13 cellular contexts compared by ENCODE assay signal in the genomic region with DNA sequence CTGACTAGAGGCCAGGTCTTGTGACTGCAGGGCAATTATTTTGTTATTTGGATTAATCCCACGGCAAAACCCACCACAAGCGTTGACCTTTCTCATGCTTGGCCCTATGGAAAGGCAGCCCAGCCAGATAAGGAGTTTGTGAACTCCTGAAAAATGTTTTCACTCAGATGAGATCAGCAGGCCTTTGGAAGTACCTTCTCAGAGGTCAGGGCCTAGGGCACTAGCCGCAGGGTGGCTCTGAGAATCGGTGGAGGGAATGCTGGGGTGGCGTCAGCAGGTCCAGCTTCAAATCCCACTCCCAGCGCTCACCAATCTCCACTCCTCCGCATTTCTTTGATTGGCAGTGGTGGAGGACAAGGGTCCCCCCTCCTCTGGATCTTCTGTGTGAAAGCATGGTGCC.
"Had no signal": no experiment of that assay in that cellular context is flagged by ENCODE, and none has a peak within 500 bp of the region (broad histone marks: within the 10 kb centered on the region; RNA-seq: fewer than 3 reads in every experiment).

No MANE protein-coding gene starts in this region.

- H3K27ac ChIP-seq: hepatocyte, neutrophil, testis, tibial nerve had no signal

- H3K27me3 ChIP-seq: hepatocyte, testis, tibial nerve had no signal

- H3K27ac Mint-ChIP-seq: naive thymus-derived CD4-positive, alpha-beta T cell; nephron progenitor cell; stimulated activated memory B cell treated with anti-CD40 and anti-IgM and Interleukin-4, amounts not matched to agents 10 μg/mL and 1 μg/mL and 100 μg/mL, for 72 hours had no signal

- H3K9me3 Mint-ChIP-seq: naive thymus-derived CD4-positive, alpha-beta T cell; nephron progenitor cell; stimulated activated memory B cell treated with anti-CD40 and anti-IgM and Interleukin-4, amounts not matched to agents 10 μg/mL and 1 μg/mL and 100 μg/mL, for 72 hours; stimulated activated naive CD8-positive, alpha-beta T cell treated with anti-CD3 and anti-CD28 coated beads, Interleukin-15, amount 100 ng/mL, for 72 hours had no signal

- H2AFZ ChIP-seq: hepatocyte had no signal

- H3K4me3 ChIP-seq: hepatocyte, smooth muscle cell, testis, tibial nerve had no signal

- H3K27me3 Mint-ChIP-seq: stimulated activated memory B cell treated with anti-CD40 and anti-IgM and Interleukin-4, amounts not matched to agents 10 μg/mL and 1 μg/mL and 100 μg/mL, for 72 hours had no signal

- H3K9me3 ChIP-seq: neutrophil, testis, tibial nerve had no signal

- H3K79me2 ChIP-seq: hepatocyte had no signal

- H3K4me3 Mint-ChIP-seq: naive thymus-derived CD4-positive, alpha-beta T cell; nephron progenitor cell; stimulated activated memory B cell treated with anti-CD40 and anti-IgM and Interleukin-4, amounts not matched to agents 10 μg/mL and 1 μg/mL and 100 μg/mL, for 72 hours; stimulated activated naive CD8-positive, alpha-beta T cell treated with anti-CD3 and anti-CD28 coated beads, Interleukin-15, amount 100 ng/mL, for 72 hours had no signal

- H3K36me3 ChIP-seq: neutrophil, tibial nerve had no signal

- DNase-seq: dermis blood vessel endothelial cell; foreskin melanocyte; mammary epithelial cell; naive thymus-derived CD4-positive, alpha-beta T cell; nephron progenitor cell; stimulated activated CD4-positive, alpha-beta T cell treated with anti-CD3 and anti-CD28 coated beads, Interleukin-4, amount 100 ng/mL, for 24 hours; stimulated activated naive CD8-positive, alpha-beta T cell treated with anti-CD3 and anti-CD28 coated beads, Interleukin-15, amount 100 ng/mL, for 72 hours; testis had no signal

- H3K4me2 ChIP-seq: hepatocyte, smooth muscle cell had no signal

- H3K36me3 Mint-ChIP-seq: stimulated activated memory B cell treated with anti-CD40 and anti-IgM and Interleukin-4, amounts not matched to agents 10 μg/mL and 1 μg/mL and 100 μg/mL, for 72 hours had no signal
